8 cellular contexts compared by ENCODE assay signal in the genomic region with DNA sequence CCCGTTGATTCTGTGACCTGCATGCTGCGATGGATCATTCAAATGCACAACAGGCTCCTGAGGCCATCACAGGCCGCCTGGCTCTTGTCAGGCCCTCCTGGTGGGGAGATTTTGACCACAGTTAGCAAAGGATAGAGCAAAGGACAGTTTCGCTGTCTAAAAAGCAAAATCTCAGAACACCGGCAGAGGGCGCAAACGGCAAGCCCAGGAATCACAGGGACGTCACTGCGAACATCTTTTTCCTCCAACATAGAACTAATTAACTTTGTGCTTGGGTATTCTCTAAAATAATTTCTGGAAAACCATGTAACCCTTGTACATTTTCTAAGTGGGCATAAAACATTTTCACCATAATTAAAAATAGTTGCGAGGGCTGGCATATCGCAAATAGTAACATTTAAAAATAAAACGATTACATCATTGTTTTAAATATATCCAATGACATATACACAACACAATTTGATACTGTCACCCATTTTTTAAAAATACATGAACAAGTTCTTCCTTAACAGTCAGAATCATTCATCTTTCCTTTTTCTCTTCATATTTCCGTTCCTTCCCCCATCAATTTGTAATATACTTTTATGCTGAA. TPM values are rescaled to one million over a fixed set of nuclear protein-coding genes. Genes with fewer than 3 reads are reported as not detected.
DNase-seq lines count a peak whose midpoint lies in the region; ATAC-seq and TF ChIP-seq lines count a peak whose summit lies in the region.

No MANE protein-coding gene starts in this region.

- no peaks in the 10 kb centered on the region for H3K9me3 ChIP-seq in smooth muscle cell (replicated peaks; ENCODE audit: low read depth)

- H3K36me3 ChIP-seq in brain microvascular endothelial cell (replicated peaks) (no peaks in the 10 kb centered on the region), smooth muscle cell (ENCODE audit: low read depth) (no peaks in the 10 kb centered on the region)

- peak; percentile 79 for TF ChIP-seq CTCF in GM13976 (IDR thresholded peaks at IDR 0.05; ENCODE audit: borderline replicate concordance, control extremely low read depth, extremely low read depth, insufficient read depth, missing control alignments)
- TF ChIP-seq CTCF in brain microvascular endothelial cell (IDR thresholded peaks at IDR 0.05; ENCODE audit: low read depth, low read length, missing control alignments), result peak; percentile 94
- TF ChIP-seq CTCF in smooth muscle cell (IDR thresholded peaks at IDR 0.05; ENCODE audit: borderline replicate concordance, insufficient read depth, poor library complexity, severe bottlenecking), result peak; percentile 95

- no peak for ATAC-seq in HG02571 (IDR thresholded peaks at IDR 0.05; ENCODE audit: unreplicated experiment)

- no peak overlapping the region for H3K4me2 ChIP-seq in smooth muscle cell

- no peak overlapping the region for H3K9ac ChIP-seq in smooth muscle cell (ENCODE audit: low read depth)

- peaks cover under 1% of the 10 kb centered on the region for H3F3A ChIP-seq in smooth muscle cell (ENCODE audit: low read depth)

- 25% methylated on average over 13 of the region's 13 CpGs for WGBS in smooth muscle cell (ENCODE audit: low lambda C conversion rate)

- H3K27me3 ChIP-seq in brain microvascular endothelial cell (replicated peaks) (no peaks in the 10 kb centered on the region), smooth muscle cell (ENCODE audit: low read depth) (no peaks in the 10 kb centered on the region)

- H3K79me2 ChIP-seq in smooth muscle cell (ENCODE audit: low read depth), result no peaks in the 10 kb centered on the region

- no peaks in the 10 kb centered on the region for H3K4me1 ChIP-seq in smooth muscle cell (ENCODE audit: low read depth)

- H3K4me3 ChIP-seq in brain microvascular endothelial cell (ENCODE audit: low read depth, low read length), result no peak overlapping the region
- H3K4me3 ChIP-seq in smooth muscle cell, result no peak overlapping the region

- in situ Hi-C loops in GM13976 (cut with MboI; ENCODE audit: low sequenced_read_pairs, unreplicated experiment), result no loop called here
- in situ Hi-C loops in brain microvascular endothelial cell (cut with HindIII; ENCODE audit: low pct_ligation_motif_present, low sequenced_read_pairs), result no loop called here

- no peak overlapping the region for H2AFZ ChIP-seq in smooth muscle cell (ENCODE audit: low read depth)

- H3K27ac ChIP-seq in brain microvascular endothelial cell (no peak overlapping the region), smooth muscle cell (ENCODE audit: low read depth) (no peak overlapping the region)

- no peaks in the 10 kb centered on the region for H4K20me1 ChIP-seq in smooth muscle cell (ENCODE audit: low read depth)

- peak; percentile 67 for DNase-seq in GM13976 (ENCODE audit: low spot score)
- peak; percentile 7 for DNase-seq in NCI-H187 treated with DMSO at 0.1 percent for 48 hours (lab: John Stamatoyannopoulos, UW)
- DNase-seq in UCSD-AML1 (lab: John Stamatoyannopoulos, UW; ENCODE audit: unreplicated experiment), result peak; percentile 51
- DNase-seq in brain microvascular endothelial cell, result peak; percentile 57
- peak; percentile 67 for DNase-seq in iPS-NIHi11 (ENCODE audit: low spot score)
- peak; percentile 27 for DNase-seq in smooth muscle cell (lab: John Stamatoyannopoulos, UW; ENCODE audit: unreplicated experiment)
- DNase-seq in 8988T, result no peak

RNA-seq across cellular contexts. Expression of gene SLC47A1, which starts 19.7 kb away (rescaled TPM):
- 2.5 and 3.0 TPM in 2 replicates for total RNA-seq in smooth muscle cell
- 0.39 TPM in 1 of 2 replicates, not detected in the other for polyA plus RNA-seq in smooth muscle cell
